ENCODE assay signal across 18 cellular contexts in the genomic region with DNA sequence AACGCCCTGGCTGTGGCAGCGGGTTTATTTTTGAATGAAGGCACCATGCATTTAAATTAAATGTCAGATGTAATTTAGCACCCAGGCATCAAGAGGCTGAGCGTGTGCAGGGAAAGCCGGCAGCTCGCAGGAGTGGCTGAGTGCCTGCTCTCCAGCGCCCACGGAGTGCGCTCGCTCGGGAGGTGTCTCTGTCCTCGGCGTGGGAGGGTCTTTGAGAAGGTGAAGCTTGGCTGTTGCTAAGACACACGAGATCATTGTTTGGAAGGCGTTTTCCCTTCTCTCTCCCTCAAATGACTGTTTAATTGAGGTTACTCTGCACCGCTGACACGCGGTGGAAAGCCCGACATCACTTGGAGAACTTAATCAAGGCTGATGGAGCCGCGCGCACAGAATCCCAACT.
"Had no signal": no experiment of that assay in that cellular context is flagged by ENCODE, and none has a peak within 500 bp of the region (broad histone marks: within the 10 kb centered on the region; RNA-seq: fewer than 3 reads in every experiment).

No MANE protein-coding gene starts in this region.

- H3K9me3 ChIP-seq: heart left ventricle, lower lobe of right lung, neutrophil, right lobe of liver, upper lobe of left lung had no signal

- H3K4me3 ChIP-seq: heart left ventricle, lower lobe of right lung, right lobe of liver, smooth muscle cell, upper lobe of left lung had no signal

- H3K27me3 Mint-ChIP-seq: activated CD4-positive, alpha-beta T cell treated with anti-CD3 and anti-CD28 coated beads, Interleukin-2, amount 10 ng/mL, durations not matched to agents 7 days and 5 days; activated naive CD8-positive, alpha-beta T cell treated with anti-CD3 and anti-CD28 coated beads, Interleukin-2, amount 10 ng/mL, durations not matched to agents 7 days and 5 days; dendritic cell treated with granulocyte-macrophage colony-stimulating factor and Interleukin-4, amounts not matched to agents 40 ng/mL and 50 ng/mL, for 4 days; stimulated activated naive CD8-positive, alpha-beta T cell treated with anti-CD3 and anti-CD28 coated beads, Interleukin-15, Interleukin-2, amounts not matched to agents 100 ng/mL and 50 ng/mL, for 24 hours had no signal

- H3K27ac ChIP-seq: foreskin keratinocyte, heart left ventricle, lower lobe of right lung, neutrophil, right lobe of liver, upper lobe of left lung had no signal

- H3K4me1 Mint-ChIP-seq: activated CD4-positive, alpha-beta T cell treated with anti-CD3 and anti-CD28 coated beads, Interleukin-2, amount 10 ng/mL, durations not matched to agents 7 days and 5 days; activated naive CD8-positive, alpha-beta T cell treated with anti-CD3 and anti-CD28 coated beads, Interleukin-2, amount 10 ng/mL, durations not matched to agents 7 days and 5 days had no signal

- H3K27me3 ChIP-seq: foreskin keratinocyte, neutrophil, right lobe of liver, upper lobe of left lung had no signal

- H3K9me3 Mint-ChIP-seq: activated CD4-positive, alpha-beta T cell treated with anti-CD3 and anti-CD28 coated beads, Interleukin-2, amount 10 ng/mL, durations not matched to agents 7 days and 5 days; activated naive CD8-positive, alpha-beta T cell treated with anti-CD3 and anti-CD28 coated beads, Interleukin-2, amount 10 ng/mL, durations not matched to agents 7 days and 5 days; activated T-cell treated with anti-CD3 and anti-CD28 coated beads, Interleukin-2, amount 50 U/mL, for 72 hours; dendritic cell treated with granulocyte-macrophage colony-stimulating factor and Interleukin-4, amounts not matched to agents 40 ng/mL and 50 ng/mL, for 4 days; stimulated activated naive CD8-positive, alpha-beta T cell treated with anti-CD3 and anti-CD28 coated beads, Interleukin-15, Interleukin-2, amounts not matched to agents 100 ng/mL and 50 ng/mL, for 24 hours had no signal

- H3K36me3 Mint-ChIP-seq: activated naive CD8-positive, alpha-beta T cell treated with anti-CD3 and anti-CD28 coated beads, Interleukin-2, amount 10 ng/mL, durations not matched to agents 7 days and 5 days had no signal

- H3K36me3 ChIP-seq: heart left ventricle, lower lobe of right lung, neutrophil, right lobe of liver, upper lobe of left lung had no signal

- H3K27ac Mint-ChIP-seq: activated CD4-positive, alpha-beta T cell treated with anti-CD3 and anti-CD28 coated beads, Interleukin-2, amount 10 ng/mL, durations not matched to agents 7 days and 5 days; activated naive CD8-positive, alpha-beta T cell treated with anti-CD3 and anti-CD28 coated beads, Interleukin-2, amount 10 ng/mL, durations not matched to agents 7 days and 5 days; activated T-cell treated with anti-CD3 and anti-CD28 coated beads, Interleukin-2, amount 50 U/mL, for 72 hours; dendritic cell treated with granulocyte-macrophage colony-stimulating factor and Interleukin-4, amounts not matched to agents 40 ng/mL and 50 ng/mL, for 4 days; stimulated activated naive CD8-positive, alpha-beta T cell treated with anti-CD3 and anti-CD28 coated beads, Interleukin-15, Interleukin-2, amounts not matched to agents 100 ng/mL and 50 ng/mL, for 24 hours had no signal

- DNase-seq: activated CD4-positive, alpha-beta T cell treated with anti-CD3 and anti-CD28 coated beads, Interleukin-2, amount 10 ng/mL, durations not matched to agents 7 days and 5 days; activated CD8-positive, alpha-beta memory T cell treated with anti-CD3 and anti-CD28 coated beads, Interleukin-2, amount 50 U/mL, for 48 hours; activated gamma-delta T cell treated with Interleukin-2 at 50 U/mL for 16 hours; activated naive CD8-positive, alpha-beta T cell treated with anti-CD3 and anti-CD28 coated beads, Interleukin-2, amount 10 ng/mL, durations not matched to agents 7 days and 5 days; activated T-cell treated with anti-CD3 and anti-CD28 coated beads, Interleukin-2, amount 50 U/mL, for 72 hours; cerebellar nuclear complex; effector memory CD4-positive, alpha-beta T cell; foreskin keratinocyte; heart left ventricle; left cardiac atrium; lower lobe of right lung; right lobe of liver; SW 1271 had no signal

- H3K4me3 Mint-ChIP-seq: activated CD4-positive, alpha-beta T cell treated with anti-CD3 and anti-CD28 coated beads, Interleukin-2, amount 10 ng/mL, durations not matched to agents 7 days and 5 days; activated naive CD8-positive, alpha-beta T cell treated with anti-CD3 and anti-CD28 coated beads, Interleukin-2, amount 10 ng/mL, durations not matched to agents 7 days and 5 days; activated T-cell treated with anti-CD3 and anti-CD28 coated beads, Interleukin-2, amount 50 U/mL, for 72 hours; dendritic cell treated with granulocyte-macrophage colony-stimulating factor and Interleukin-4, amounts not matched to agents 40 ng/mL and 50 ng/mL, for 4 days; stimulated activated naive CD8-positive, alpha-beta T cell treated with anti-CD3 and anti-CD28 coated beads, Interleukin-15, Interleukin-2, amounts not matched to agents 100 ng/mL and 50 ng/mL, for 24 hours had no signal

- H3K4me2 ChIP-seq: smooth muscle cell had no signal

- ATAC-seq: activated T-cell treated with anti-CD3 and anti-CD28 coated beads, Interleukin-2, amount 50 U/mL, for 72 hours; foreskin keratinocyte; heart left ventricle; left cardiac atrium had no signal
